In the genomic region with DNA sequence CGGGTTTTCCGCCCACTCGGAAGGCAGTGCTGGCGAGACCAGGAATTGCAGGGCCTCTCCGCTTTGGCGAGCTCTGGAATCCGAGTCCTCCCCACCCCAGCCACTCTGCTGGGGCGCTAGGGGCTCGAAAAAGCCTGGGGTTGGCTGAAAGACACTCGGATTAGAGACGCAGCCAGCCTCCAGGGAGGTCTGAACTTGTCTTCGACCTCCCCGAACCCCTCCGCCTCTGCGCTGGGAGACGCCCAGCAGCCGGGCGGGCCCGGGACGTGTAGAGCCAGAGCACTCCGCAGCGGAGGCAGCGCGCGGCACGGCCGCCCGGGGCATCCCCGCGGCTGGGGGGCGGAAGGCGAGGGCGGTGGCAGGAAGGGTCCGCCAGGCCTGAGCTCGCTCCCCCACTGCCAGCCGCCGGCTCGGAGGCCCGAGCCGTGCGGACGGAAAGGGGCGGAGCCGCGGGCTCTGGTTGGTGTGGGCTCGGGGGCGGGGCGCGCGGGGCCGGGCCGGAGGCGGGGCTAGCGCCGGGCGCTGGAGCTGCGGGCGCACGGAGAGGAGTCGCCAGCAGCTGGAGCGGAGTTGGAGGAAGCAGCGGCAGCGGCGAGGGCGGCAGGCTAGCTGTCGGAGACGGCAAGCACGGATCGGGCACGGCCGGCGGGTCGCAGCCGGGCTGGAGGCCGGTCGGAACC, we compare ENCODE assay signal across 8 cellular contexts. TPM values are rescaled to one million over a fixed set of nuclear protein-coding genes. Genes with fewer than 3 reads are reported as not detected.
DNase-seq lines count a peak whose midpoint lies in the region; ATAC-seq lines count a peak whose summit lies in the region.

A gene (plus strand): TSS at position 549 of the 680 bp plus-strand sequence. CDS start 10,920 bp downstream, outside the sequence.

- peak; percentile 82 for ATAC-seq in GM21717 (IDR thresholded peaks at IDR 0.05; ENCODE audit: unreplicated experiment)

- DNase-seq in DMS53 treated with DMSO at 0.1 percent for 48 hours (lab: John Stamatoyannopoulos, UW; ENCODE audit: unreplicated experiment) (peak; percentile 89), OCI-M2 (lab: John Stamatoyannopoulos, UW; ENCODE audit: unreplicated experiment) (peak; percentile 16), activated T-cell treated with anti-CD3 and anti-CD28 coated beads for 4 hours (peak; percentile 83), epithelial cell of prostate (ENCODE audit: low read depth, low spot score) (peak; percentile 57), mucosa of gallbladder (ENCODE audit: low spot score) (peak; percentile 96)
- DNase-seq in Jurkat, Clone E6-1 (ENCODE audit: low read depth, low spot score), result peak; percentile 79
- peak; percentile 92 for DNase-seq in stimulated activated CD8-positive, alpha-beta memory T cell treated with anti-CD3 and anti-CD28 coated beads, Interleukin-4, amount 100 ng/mL, for 24 hours (ENCODE audit: low read depth)

- H3K4me3 ChIP-seq in Jurkat, Clone E6-1 (ENCODE audit: low read length), result peak within 1 kb of the TSS; percentile 69

- H3K27ac ChIP-seq in epithelial cell of prostate, result peak within 1 kb of the TSS; percentile 97

RNA-seq across cellular contexts. Expression of the gene that starts here (rescaled TPM):
- polyA plus RNA-seq in Jurkat, Clone E6-1 (2012; ENCODE audit: insufficient read depth, insufficient read length), result 16.1 TPM
- total RNA-seq in mucosa of gallbladder, result 125 TPM

Comparison
In these comparisons a context has a peak if more than half of its experiments do, and no peak if none do; other contexts are left out.
1. Peak in every context shown above with its lines: DNase-seq, ATAC-seq, H3K4me3 ChIP-seq and H3K27ac ChIP-seq.
2. DNase-seq: peak in every context shown above with its lines; median percentile 96 in mucosa of gallbladder; 92 in stimulated activated CD8-positive, alpha-beta memory T cell treated with anti-CD3 and anti-CD28 coated beads, Interleukin-4, amount 100 ng/mL, for 24 hours; 89 in DMS53 treated with DMSO at 0.1 percent for 48 hours; 83 in activated T-cell treated with anti-CD3 and anti-CD28 coated beads for 4 hours; 79 in Jurkat, Clone E6-1; 57 in epithelial cell of prostate; 16 in OCI-M2.